Comparison of ENCODE assay signal across 9 cellular contexts in genomic region chr1:92953491-92953890, GRCh38. TPM values are rescaled to one million over a fixed set of nuclear protein-coding genes. Genes with fewer than 3 reads are reported as not detected.
DNase-seq lines count a peak whose midpoint lies in the region; ATAC-seq and TF ChIP-seq lines count a peak whose summit lies in the region.
"Had no signal": no experiment of that assay in that cellular context is flagged by ENCODE, and none has a peak within 500 bp of the region (broad histone marks: within the 10 kb centered on the region; RNA-seq: fewer than 3 reads in every experiment).

No MANE protein-coding gene starts in this region.

- peak overlapping the region; percentile 43; the same call in 1 of the 2 replicates for H3K4me3 ChIP-seq in MM.1S (ENCODE audit: low read length)

- no peaks in the 10 kb centered on the region for H3K9me3 ChIP-seq in MM.1S (replicated peaks; ENCODE audit: insufficient read depth, low read length)

- peak overlapping the region; percentile 50 to 96 (median 80) for H3K27ac Mint-ChIP-seq in immature natural killer cell
- H3K27ac Mint-ChIP-seq in endothelial cell (ENCODE audit: unreplicated experiment) = no peak overlapping the region

- H4K20me1 ChIP-seq in MM.1S (ENCODE audit: insufficient read depth, low read length) = no peaks in the 10 kb centered on the region

- H3K4me1 ChIP-seq in MM.1S (ENCODE audit: low read length) = peaks cover 51% of the 10 kb centered on the region

- H3K36me3 ChIP-seq in MM.1S (replicated peaks; ENCODE audit: insufficient read depth, low read length) = no peaks in the 10 kb centered on the region

- no peaks in the 10 kb centered on the region for H3K27me3 ChIP-seq in MM.1S (replicated peaks; ENCODE audit: insufficient read depth, low read length)

- H2AFZ ChIP-seq in MM.1S (ENCODE audit: low read length) = no peak overlapping the region

- H3K79me2 ChIP-seq in MM.1S (ENCODE audit: low read length) = peaks cover 84% of the 10 kb centered on the region

- no peaks in the 10 kb centered on the region for H3K9me2 ChIP-seq in MM.1S (replicated peaks; ENCODE audit: insufficient read depth, low read length)

- H3K4me3 Mint-ChIP-seq in immature natural killer cell (peak overlapping the region; percentile 57 to 75 (median 64)), endothelial cell (ENCODE audit: unreplicated experiment) (no peak overlapping the region)

- H3K4me1 Mint-ChIP-seq in immature natural killer cell (peaks cover 40 to 55% of the 10 kb centered on the region in 2 donors), endothelial cell (ENCODE audit: unreplicated experiment) (peaks cover 3% of the 10 kb centered on the region)

- DNase-seq in MM.1S = peak; percentile 81
- peak; percentile 55 to 59 (median 59) for DNase-seq in immature natural killer cell
- DNase-seq in superior temporal gyrus (ENCODE audit: extremely low spot score) = no peak
- DNase-seq in endothelial cell (ENCODE audit: low spot score) = no peak
- DNase-seq in NCI-H1694 (lab: John Stamatoyannopoulos, UW) = no peak
- DNase-seq in foreskin melanocyte = no peak

- H3K9me3 Mint-ChIP-seq in immature natural killer cell = no peaks in the 10 kb centered on the region
- no peaks in the 10 kb centered on the region for H3K9me3 Mint-ChIP-seq in endothelial cell (ENCODE audit: unreplicated experiment)

- TF ChIP-seq CTCF in MM.1S (IDR thresholded peaks at IDR 0.05; ENCODE audit: low read length) = no peak
- TF ChIP-seq CTCF in endothelial cell (IDR thresholded peaks at IDR 0.05; ENCODE audit: unreplicated experiment) = no peak

- H3K27ac ChIP-seq in MM.1S (ENCODE audit: low read length) = peak overlapping the region; percentile 83; the same call in 1 of the 2 replicates

- H3K4me2 ChIP-seq in MM.1S (ENCODE audit: low read depth, low read length) = peak overlapping the region; percentile 79

- H3K36me3 Mint-ChIP-seq in immature natural killer cell (no peaks in the 10 kb centered on the region), endothelial cell (ENCODE audit: low read depth, unreplicated experiment) (no peaks in the 10 kb centered on the region)

- H3F3A ChIP-seq in MM.1S (ENCODE audit: insufficient read depth, low read length) = peaks cover 45% of the 10 kb centered on the region

- peaks cover 0 to 3% (median 0%) of the 10 kb centered on the region in 3 donors for H3K27me3 Mint-ChIP-seq in immature natural killer cell (ENCODE audit: low read depth in 3 of 3)
- no peaks in the 10 kb centered on the region for H3K27me3 Mint-ChIP-seq in endothelial cell (ENCODE audit: unreplicated experiment)

- ATAC-seq in GM18519 (IDR thresholded peaks at IDR 0.05; ENCODE audit: low FRiP score, unreplicated experiment) (peak; percentile 47), GM21825 (IDR thresholded peaks at IDR 0.05; ENCODE audit: unreplicated experiment) (peak; percentile 68)
- ATAC-seq: HCT116 had no signal

- peak overlapping the region; percentile 50; the same call in 1 of the 2 replicates for H3K9ac ChIP-seq in MM.1S (ENCODE audit: low read length)

RNA-seq across cellular contexts. Expression of gene DIPK1A, which starts 7.8 kb away (rescaled TPM):
- 10 to 100 TPM; 10.9 to 32.4 (median 27.0) TPM for polyA plus RNA-seq in immature natural killer cell
- total RNA-seq in endothelial cell (ENCODE audit: unreplicated experiment) = 3.9 TPM

Comparison
In these comparisons a context has a peak if more than half of its experiments do, and no peak if none do; other contexts are left out.
1. DNase-seq: peak in MM.1S (single experiment) and immature natural killer cell (3 of 3); none in superior temporal gyrus (single experiment), endothelial cell (single experiment), NCI-H1694 (single experiment) and foreskin melanocyte (single experiment).